In genomic region chr1:40315795-40316594, GRCh38 we compare ENCODE assay signal across 8 cellular contexts. TPM values are rescaled to one million over a fixed set of nuclear protein-coding genes. Genes with fewer than 3 reads are reported as not detected.
DNase-seq lines count a peak whose midpoint lies in the region; ATAC-seq lines count a peak whose summit lies in the region.

No MANE protein-coding gene starts in this region.

- peak overlapping the region; percentile 71 for H4K91ac ChIP-seq in trophoblast cell (ENCODE audit: low read depth, low read length)

- no peak overlapping the region for H3K23ac ChIP-seq in trophoblast cell (ENCODE audit: low read length)

- peak overlapping the region; percentile 59 for H4K8ac ChIP-seq in trophoblast cell (ENCODE audit: low read depth, low read length)

- no peak overlapping the region for H3K4ac ChIP-seq in trophoblast cell (ENCODE audit: low read depth, low read length)

- intact Hi-C loops in Right ventricle myocardium superior (cut with DNase I) = no loop called here

- H3K4me2 ChIP-seq in trophoblast cell (ENCODE audit: low read length) = peak overlapping the region; percentile 80

- H3K4me1 ChIP-seq in trophoblast cell (ENCODE audit: control insufficient read depth in 1 of 2, insufficient read depth in 2 of 2, low read length in 2 of 2) = peaks cover 16 to 19% of the 10 kb centered on the region in 2 experiments

- H3K4me3 ChIP-seq in trophoblast cell (ENCODE audit: low read depth, low read length) = peak overlapping the region; percentile 67

- peak overlapping the region; percentile 72 for H2AFZ ChIP-seq in trophoblast cell (ENCODE audit: insufficient read depth, low read length, poor library complexity)

- no peak overlapping the region for H4K12ac ChIP-seq in trophoblast cell (ENCODE audit: low read depth, low read length)

- no CpG with 5 or more reads among the region's 41 CpGs for WGBS in trophoblast cell (ENCODE audit: extremely low coverage, insufficient coverage, insufficient read length)

- no peak overlapping the region for H2BK5ac ChIP-seq in trophoblast cell (ENCODE audit: low read depth, low read length, poor library complexity)

- peak; percentile 42 for ATAC-seq in activated T-helper 17 cell treated with anti-CD3 and anti-CD28 coated beads, Interleukin-2, amount 50 U/mL, for 72 hours (replicated peaks)
- ATAC-seq in Right ventricle myocardium superior (ENCODE audit: poor library complexity) (peak; percentile 32), HG02870 (IDR thresholded peaks at IDR 0.05; ENCODE audit: unreplicated experiment) (no peak)

- H3K18ac ChIP-seq in trophoblast cell (ENCODE audit: low read length) = peak overlapping the region; percentile 27

- peaks cover 13% of the 10 kb centered on the region for H3K27me3 Mint-ChIP-seq in activated T-helper 17 cell treated with anti-CD3 and anti-CD28 coated beads, Interleukin-2, amount 50 U/mL, for 72 hours

- H3K14ac ChIP-seq in trophoblast cell (ENCODE audit: low read length) = peak overlapping the region; percentile 7

- H3K79me1 ChIP-seq in trophoblast cell (ENCODE audit: low read length) = peaks cover 11% of the 10 kb centered on the region

- no peak overlapping the region for H2AK5ac ChIP-seq in trophoblast cell (ENCODE audit: low read length)

- DNase-seq in DMS79 (lab: John Stamatoyannopoulos, UW) (peak; percentile 54), NCI-H1105 (lab: John Stamatoyannopoulos, UW) (peak; percentile 28), Right ventricle myocardium superior (peak; percentile 46), trophoblast cell (peak in 1 of 2 donors; percentile 12), A172 (ENCODE audit: low spot score) (no peak), GOT3 (lab: John Stamatoyannopoulos, UW) (no peak)

- peak overlapping the region; percentile 87 for H3K4me3 Mint-ChIP-seq in activated T-helper 17 cell treated with anti-CD3 and anti-CD28 coated beads, Interleukin-2, amount 50 U/mL, for 72 hours

- peak overlapping the region; percentile 41 for H3K27ac Mint-ChIP-seq in activated T-helper 17 cell treated with anti-CD3 and anti-CD28 coated beads, Interleukin-2, amount 50 U/mL, for 72 hours

- no peaks in the 10 kb centered on the region for H3K36me3 ChIP-seq in trophoblast cell (ENCODE audit: control insufficient read depth in 1 of 2, insufficient read depth in 2 of 2, low read length in 2 of 2)

- H2BK120ac ChIP-seq in trophoblast cell (ENCODE audit: insufficient read depth, low read length, poor library complexity) = peak overlapping the region; percentile 33

- no peaks in the 10 kb centered on the region for H3K9me3 ChIP-seq in trophoblast cell (ENCODE audit: insufficient read depth, low read depth, low read length)

- H3K36me3 Mint-ChIP-seq in activated T-helper 17 cell treated with anti-CD3 and anti-CD28 coated beads, Interleukin-2, amount 50 U/mL, for 72 hours (ENCODE audit: low read depth) = no peaks in the 10 kb centered on the region

- H2BK12ac ChIP-seq in trophoblast cell (ENCODE audit: low read length) = no peak overlapping the region

- H3K27me3 ChIP-seq in trophoblast cell (ENCODE audit: insufficient read depth, low read length) = peaks cover 24% of the 10 kb centered on the region

- H3K9ac ChIP-seq in trophoblast cell (ENCODE audit: low read length) = no peak overlapping the region

- H3K9me3 Mint-ChIP-seq in activated T-helper 17 cell treated with anti-CD3 and anti-CD28 coated beads, Interleukin-2, amount 50 U/mL, for 72 hours = no peaks in the 10 kb centered on the region

- no peak overlapping the region for H3K27ac ChIP-seq in trophoblast cell (ENCODE audit: low read depth, low read length)

- peaks cover 19% of the 10 kb centered on the region for H3K4me1 Mint-ChIP-seq in activated T-helper 17 cell treated with anti-CD3 and anti-CD28 coated beads, Interleukin-2, amount 50 U/mL, for 72 hours

- H3K79me2 ChIP-seq in trophoblast cell (ENCODE audit: control insufficient read depth, insufficient read depth, low read length, poor library complexity) = no peaks in the 10 kb centered on the region

RNA-seq across cellular contexts. Expression of gene COL9A2, which starts 1.1 kb away (rescaled TPM):
- total RNA-seq in activated T-helper 17 cell treated with anti-CD3 and anti-CD28 coated beads, Interleukin-2, amount 50 U/mL, for 72 hours = 10 to 100 TPM in 1 of 2 donors, 1 to 10 TPM in 1; 7.5 to 18.9 TPM
- 0.24 TPM for total RNA-seq in Right ventricle myocardium superior
- polyA plus RNA-seq in trophoblast cell (2013) = 18.1 and 20.5 TPM in 2 replicates
- total RNA-seq in A172 (2014; rRNA removed; shearing (Covaris generic)) = 0.67 and 0.90 TPM in 2 replicates

RNA-seq across cellular contexts. Expression of gene SMAP2, which starts 57.5 kb away (rescaled TPM):
- total RNA-seq in activated T-helper 17 cell treated with anti-CD3 and anti-CD28 coated beads, Interleukin-2, amount 50 U/mL, for 72 hours = 100 to 1,000 TPM; 219 to 280 TPM
- 13.4 TPM for total RNA-seq in Right ventricle myocardium superior
- polyA plus RNA-seq in trophoblast cell (2013) = 9.8 and 10.1 TPM in 2 replicates
- total RNA-seq in A172 (2014; rRNA removed; shearing (Covaris generic)) = 10.3 and 11.9 TPM in 2 replicates

RNA-seq across cellular contexts. Expression of gene ZMPSTE24, which starts 58.0 kb away (rescaled TPM):
- total RNA-seq in activated T-helper 17 cell treated with anti-CD3 and anti-CD28 coated beads, Interleukin-2, amount 50 U/mL, for 72 hours = 10 to 100 TPM; 26.1 to 36.4 TPM
- total RNA-seq in Right ventricle myocardium superior = 35.4 TPM
- 36.9 and 39.4 TPM in 2 replicates for polyA plus RNA-seq in trophoblast cell (2013)
- total RNA-seq in A172 (2014; rRNA removed; shearing (Covaris generic)) = 86.7 and 131 TPM in 2 replicates

Comparison
In these comparisons a context has a peak if more than half of its experiments do, and no peak if none do; other contexts are left out.
1. DNase-seq: peak in DMS79 (single experiment), NCI-H1105 (single experiment) and Right ventricle myocardium superior (single experiment); none in A172 (single experiment) and GOT3 (single experiment).
2. RNA of gene SMAP2, which starts 57.5 kb away (total RNA-seq): 219 to 280 TPM in activated T-helper 17 cell treated with anti-CD3 and anti-CD28 coated beads, Interleukin-2, amount 50 U/mL, for 72 hours; 13.4 TPM in Right ventricle myocardium superior (single experiment) and 10.3 to 11.9 TPM in A172; every median in the first group is over 10 times any median in the second.